In the genomic region with DNA sequence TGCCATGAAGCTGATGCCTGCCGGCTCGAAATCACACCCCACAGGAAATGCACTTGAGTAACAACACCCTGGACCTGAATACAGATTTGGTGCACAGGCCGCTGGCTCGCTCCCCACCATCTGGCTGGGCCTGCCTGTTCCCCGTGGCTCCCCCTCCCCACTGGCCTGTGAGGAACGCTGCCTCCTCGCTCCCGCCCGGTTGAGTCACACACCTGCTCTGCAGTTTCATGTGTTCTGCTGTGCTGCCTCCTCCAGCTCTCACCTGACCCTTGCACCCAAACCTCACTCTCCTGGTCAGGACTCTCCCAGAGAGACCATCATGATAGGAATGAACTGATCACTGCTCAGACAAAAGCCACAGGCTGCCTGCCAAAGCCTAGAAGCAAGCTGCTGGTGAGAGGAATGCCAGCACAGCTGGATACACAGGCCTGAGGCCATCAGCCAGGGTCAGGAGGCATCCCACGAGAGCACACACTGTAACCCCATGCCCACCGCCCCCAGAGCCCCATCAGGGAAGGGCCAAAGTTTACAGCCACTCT, we compare ENCODE assay signal across 8 cellular contexts. TPM values are rescaled to one million over a fixed set of nuclear protein-coding genes. Genes with fewer than 3 reads are reported as not detected.
A peak's percentile ranks its signal among the peaks of the same experiment; 100 is the strongest.
DNase-seq lines count a peak whose midpoint lies in the region; ATAC-seq and TF ChIP-seq lines count a peak whose summit lies in the region.

No MANE protein-coding gene starts in this region.

- intact Hi-C loops in A673 (cut with micrococcal nuclease; ENCODE audit: unreplicated experiment), result no loop called here

- ATAC-seq in HG03108 (IDR thresholded peaks at IDR 0.05; ENCODE audit: unreplicated experiment), result no peak
- ATAC-seq in HG02884 (IDR thresholded peaks at IDR 0.05; ENCODE audit: unreplicated experiment), result no peak

- POLR2A ChIA-PET in A673 (lab: Charles Lee; ENCODE audit: low non-redundant PET), result no interaction called here

- no peaks in the 10 kb centered on the region for H3K27me3 ChIP-seq in BLaER1 treated with 17β-estradiol and CSF1 and Interleukin-3, amounts not matched to agents 10 nM and 100 nM
- H3K27me3 ChIP-seq in A673 (replicated peaks; ENCODE audit: insufficient read depth, low read depth, low read length, poor library complexity), result no peaks in the 10 kb centered on the region

- H3K27ac ChIP-seq in BLaER1 treated with 17β-estradiol and CSF1 and Interleukin-3, amounts not matched to agents 10 nM and 100 nM, result no peak overlapping the region; a peak in 2 of 22 replicates
- H3K27ac ChIP-seq in A673 (ENCODE audit: low read depth, low read length, poor library complexity, severe bottlenecking), result no peak overlapping the region

- peak; percentile 23 for DNase-seq in NCI-H774 (lab: John Stamatoyannopoulos, UW)
- DNase-seq in fibroblast of peridontal ligament (ENCODE audit: extremely low read depth), result peak; percentile 69
- DNase-seq in nucleus accumbens (lab: John Stamatoyannopoulos, UW), result peak in 41 of 56 donors; percentile 29 to 82 (median 62)
- DNase-seq in A673 (ENCODE audit: low spot score), result no peak
- DNase-seq in effector CD4-positive, alpha-beta T cell, result no peak

- H4K20me1 ChIP-seq in BLaER1 treated with 17β-estradiol and CSF1 and Interleukin-3, amounts not matched to agents 10 nM and 100 nM, result peaks cover 2 to 12% (median 11%) of the 10 kb centered on the region in 11 experiments; a peak in 19 of 22 replicates

- H3K9ac ChIP-seq in BLaER1 treated with 17β-estradiol and CSF1 and Interleukin-3, amounts not matched to agents 10 nM and 100 nM, result peak overlapping the region in 5 of 11 experiments; percentile 15 to 52 (median 31); a peak in 6 of 22 replicates

- H3K9me3 ChIP-seq in BLaER1 treated with 17β-estradiol and CSF1 and Interleukin-3, amounts not matched to agents 10 nM and 100 nM (replicated peaks in 1 of 11), result peaks cover 0 to 26% (median 23%) of the 10 kb centered on the region in 11 experiments; a peak in 16 of 22 replicates
- H3K9me3 ChIP-seq in A673 (ENCODE audit: low read depth, low read length, poor library complexity, severe bottlenecking), result no peaks in the 10 kb centered on the region

- peak overlapping the region in 9 of 11 experiments; percentile 13 to 65 (median 43); a peak in 15 of 22 replicates for H3K4me2 ChIP-seq in BLaER1 treated with 17β-estradiol and CSF1 and Interleukin-3, amounts not matched to agents 10 nM and 100 nM

- no peak for TF ChIP-seq CTCF in A673 (conservative IDR thresholded peaks at IDR 0.05; ENCODE audit: low read depth, low read length)

- BruUV-seq in A673 (replicated peaks; lab: Mats Ljungman, UMichigan), result no TSS peak

- peaks cover 19 to 45% (median 37%) of the 10 kb centered on the region in 10 experiments for H3K4me1 ChIP-seq in BLaER1 treated with 17β-estradiol and CSF1 and Interleukin-3, amounts not matched to agents 10 nM and 100 nM
- peaks cover 6% of the 10 kb centered on the region for H3K4me1 ChIP-seq in A673 (ENCODE audit: insufficient read depth, low read length, poor library complexity, severe bottlenecking)

- CTCF ChIA-PET in A673 (lab: Charles Lee), result no interaction called here

- no peak overlapping the region for H3K4me3 ChIP-seq in BLaER1 treated with 17β-estradiol and CSF1 and Interleukin-3, amounts not matched to agents 10 nM and 100 nM
- no peak overlapping the region for H3K4me3 ChIP-seq in A673 (ENCODE audit: low read depth, low read length, poor library complexity, severe bottlenecking)

- H3K36me3 ChIP-seq in BLaER1 treated with 17β-estradiol and CSF1 and Interleukin-3, amounts not matched to agents 10 nM and 100 nM, result peaks cover 0 to 3% (median 0%) of the 10 kb centered on the region in 11 experiments; a peak in 5 of 22 replicates
- H3K36me3 ChIP-seq in A673 (ENCODE audit: insufficient read depth, low read length, poor library complexity, severe bottlenecking), result no peaks in the 10 kb centered on the region

RNA-seq across cellular contexts. Expression of a gene that starts 3.8 kb away (rescaled TPM):
- 79.6 and 83.0 TPM in 2 replicates for total RNA-seq in A673 (2021)

RNA-seq across cellular contexts. Expression of a gene that starts 25.2 kb away (rescaled TPM):
- 0.37 and 0.52 TPM in 2 replicates for total RNA-seq in A673 (2021)

RNA-seq across cellular contexts. Expression of a gene that starts 46.4 kb away (rescaled TPM):
- total RNA-seq in A673 (2021), result 123 and 142 TPM in 2 replicates

RNA-seq across cellular contexts. Expression of a gene that starts 51.7 kb away (rescaled TPM):
- 1.4 and 2.1 TPM in 2 replicates for total RNA-seq in A673 (2021)

RNA-seq across cellular contexts. Expression of a gene that starts 59.8 kb away (rescaled TPM):
- total RNA-seq in A673 (2021), result 70.9 and 74.2 TPM in 2 replicates

Comparison
In these comparisons a context has a peak if more than half of its experiments do, and no peak if none do; other contexts are left out.
1. DNase-seq: peak in NCI-H774 (single experiment), fibroblast of peridontal ligament (single experiment) and nucleus accumbens (41 of 56); none in A673 (single experiment) and effector CD4-positive, alpha-beta T cell (single experiment).